In genomic region chr2:230716588-230716987, GRCh38 we compare ENCODE assay signal across 13 cellular contexts.
"Had no signal": no experiment of that assay in that cellular context is flagged by ENCODE, and none has a peak within 500 bp of the region (broad histone marks: within the 10 kb centered on the region; RNA-seq: fewer than 3 reads in every experiment).

No MANE protein-coding gene starts in this region.

- DNase-seq: activated gamma-delta T cell; activated T-cell treated with anti-CD3 and anti-CD28 coated beads for 4 hours; dorsolateral prefrontal cortex; esophagus squamous epithelium; left ventricle myocardium superior; retina; stimulated activated CD4-positive, alpha-beta T cell treated with anti-CD3 and anti-CD28 coated beads, Interleukin-4, amount 100 ng/mL, for 4 hours; thyroid gland; uterus had no signal

- H3K9me3 Mint-ChIP-seq: neural progenitor cell had no signal

- H3K9me3 ChIP-seq: ascending aorta, esophagus squamous epithelium, thyroid gland, uterus had no signal

- H3K9ac ChIP-seq: parathyroid adenoma had no signal

- H3K27me3 ChIP-seq: ascending aorta, dorsolateral prefrontal cortex, esophagus squamous epithelium, neural progenitor cell, thyroid gland, uterus had no signal

- ATAC-seq: left ventricle myocardium superior had no signal

- H3K27ac ChIP-seq: dorsolateral prefrontal cortex, esophagus squamous epithelium, parathyroid adenoma, thyroid gland, uterus had no signal

- H3K4me3 Mint-ChIP-seq: neural progenitor cell had no signal

- H3K36me3 ChIP-seq: neural progenitor cell, thyroid gland, uterus had no signal

- H3K27ac Mint-ChIP-seq: neural progenitor cell had no signal

- H3K4me3 ChIP-seq: dorsolateral prefrontal cortex, esophagus squamous epithelium, neural progenitor cell, skin epidermis, thyroid gland, uterus had no signal
